In genomic region chr6:158894192-158894591, GRCh38 we compare ENCODE assay signal across 1 cellular context.
TF ChIP-seq lines count a peak whose summit lies in the region.

No MANE protein-coding gene starts in this region.

TF ChIP-seq in H1, 55 proteins besides CTCF, POLR2A, EP300 and RAD21 (continued from another document):
- TF ChIP-seq CHD7 (IDR thresholded peaks at IDR 0.05; ENCODE audit: insufficient replicate concordance, low read length) (no peak), BACH1 (IDR thresholded peaks at IDR 0.05; ENCODE audit: low read length) (no peak), SRF (IDR thresholded peaks at IDR 0.05; ENCODE audit: low read depth, low read length) (no peak), JUN (IDR thresholded peaks at IDR 0.05; ENCODE audit: low read depth, low read length) (peak; percentile 77; the same call in 1 of the 2 replicates), BRCA1 (IDR thresholded peaks at IDR 0.05; ENCODE audit: low read depth, low read length) (no peak), CHD1 (IDR thresholded peaks at IDR 0.05; ENCODE audit: low read depth, low read length) (no peak), SUZ12 (IDR thresholded peaks at IDR 0.05; ENCODE audit: low read length) (no peak), CBX8 (IDR thresholded peaks at IDR 0.05; ENCODE audit: borderline replicate concordance, low read depth, low read length) (no peak), JUND (IDR thresholded peaks at IDR 0.05; ENCODE audit: low read length) (peak; percentile 98), SP4 (IDR thresholded peaks at IDR 0.05; ENCODE audit: low read length) (no peak), HDAC2 (IDR thresholded peaks at IDR 0.05; ENCODE audit: borderline replicate concordance in 1 of 2, low read depth in 2 of 2, low read length in 2 of 2) (no peak), ATF2 (IDR thresholded peaks at IDR 0.05; ENCODE audit: low read length) (peak; percentile 93), ZNF274 (IDR thresholded peaks at IDR 0.05; ENCODE audit: borderline replicate concordance, extremely low read depth, low read length) (no peak), NRF1 (IDR thresholded peaks at IDR 0.05; ENCODE audit: low read depth, low read length) (no peak), RXRA (IDR thresholded peaks at IDR 0.05; ENCODE audit: insufficient read depth, low read depth, low read length) (no peak), CBX5 (IDR thresholded peaks at IDR 0.05; ENCODE audit: low read depth, low read length) (no peak), CTBP2 (IDR thresholded peaks at IDR 0.05; ENCODE audit: borderline replicate concordance, insufficient read depth, insufficient read length, low read length) (no peak)
TF ChIP-seq in H1: peak in this region for 5.
